8 cellular contexts compared by ENCODE assay signal in genomic region chr11:93089474-93090102, GRCh38.
A peak's percentile ranks its signal among the peaks of the same experiment; 100 is the strongest.
DNase-seq lines count a peak whose midpoint lies in the region; ATAC-seq and TF ChIP-seq lines count a peak whose summit lies in the region.

No MANE protein-coding gene starts in this region.

- H3K79me2 ChIP-seq in SK-N-SH (ENCODE audit: insufficient read depth) = no peaks in the 10 kb centered on the region

- H3K4me3 ChIP-seq in SK-N-SH (ENCODE audit: low read depth in 2 of 2, low read length in 1 of 2) = no peak overlapping the region

- no peak overlapping the region for H3K4me3 Mint-ChIP-seq in stimulated activated effector memory CD8-positive, alpha-beta T cell treated with anti-CD3 and anti-CD28 coated beads, Interleukin-12 subunit alpha, Interleukin-12 subunit beta, amount 100 ng/mL, for 72 hours

- no peak overlapping the region for H3K4me2 ChIP-seq in SK-N-SH

- DNase-seq in ACHN (peak; percentile 24), GM13977 (ENCODE audit: low spot score) (peak; percentile 13), HuH-7 (ENCODE audit: low spot score) (peak; percentile 6), SK-N-SH (no peak), head of caudate nucleus (peak in 33 of 42 donors; percentile 2 to 69 (median 34)), occipital lobe (lab: John Stamatoyannopoulos, UW) (no peak)
- no peak for DNase-seq in stimulated activated effector memory CD8-positive, alpha-beta T cell treated with anti-CD3 and anti-CD28 coated beads, Interleukin-12 subunit alpha, Interleukin-12 subunit beta, amount 100 ng/mL, for 72 hours (ENCODE audit: low spot score in 2 of 2)
- no peak for DNase-seq in activated T-cell treated with anti-CD3 and anti-CD28 coated beads, Interleukin-2, amount 50 U/mL, for 48 hours

- POLR2A ChIA-PET in SK-N-SH (lab: Yijun Ruan, JAX) = no interaction called here

- no peaks in the 10 kb centered on the region for H3K9me3 ChIP-seq in SK-N-SH

- 87% methylated on average over 5 of the region's 5 CpGs for WGBS in SK-N-SH (ENCODE audit: low lambda C conversion rate)

- H3K27ac Mint-ChIP-seq in stimulated activated effector memory CD8-positive, alpha-beta T cell treated with anti-CD3 and anti-CD28 coated beads, Interleukin-12 subunit alpha, Interleukin-12 subunit beta, amount 100 ng/mL, for 72 hours = no peak overlapping the region

- no peaks in the 10 kb centered on the region for H3K9me2 ChIP-seq in SK-N-SH

- peak; percentile 47 for ATAC-seq in stimulated activated effector memory CD8-positive, alpha-beta T cell treated with anti-CD3 and anti-CD28 coated beads, Interleukin-12 subunit alpha, Interleukin-12 subunit beta, amount 100 ng/mL, for 72 hours

- peaks cover 2% of the 10 kb centered on the region for H3K9me3 Mint-ChIP-seq in stimulated activated effector memory CD8-positive, alpha-beta T cell treated with anti-CD3 and anti-CD28 coated beads, Interleukin-12 subunit alpha, Interleukin-12 subunit beta, amount 100 ng/mL, for 72 hours

- H3K4me1 Mint-ChIP-seq in stimulated activated effector memory CD8-positive, alpha-beta T cell treated with anti-CD3 and anti-CD28 coated beads, Interleukin-12 subunit alpha, Interleukin-12 subunit beta, amount 100 ng/mL, for 72 hours = no peaks in the 10 kb centered on the region

- in situ Hi-C loops in ACHN (cut with HindIII; ENCODE audit: low pct_ligation_motif_present, low pct_unique_long_range_greater_than_20kb, low sequenced_read_pairs) = no loop called here
- in situ Hi-C loops in GM13977 (cut with MboI; ENCODE audit: low pct_unique_long_range_greater_than_20kb, low sequenced_read_pairs, unreplicated experiment) = no loop called here

- peak; percentile 46 for TF ChIP-seq CTCF in GM13977 (IDR thresholded peaks at IDR 0.05; ENCODE audit: extremely low read depth, insufficient read depth, missing control alignments)
- TF ChIP-seq CTCF in SK-N-SH (IDR thresholded peaks at IDR 0.05) = peak; percentile 54

- TF ChIP-seq EP300 in SK-N-SH (IDR thresholded peaks at IDR 0.05; ENCODE audit: borderline replicate concordance in 1 of 2, low read depth in 1 of 2, low read length in 1 of 2) = no peak

- no peaks in the 10 kb centered on the region for H4K20me1 ChIP-seq in SK-N-SH (ENCODE audit: insufficient read depth)

- H3K27ac ChIP-seq in SK-N-SH (ENCODE audit: low read depth in 2 of 2, low read length in 1 of 2) = no peak overlapping the region

- CTCF ChIA-PET in SK-N-SH (lab: Yijun Ruan, JAX) = interaction anchor here (0.7 to 2.1 kb wide), 12 partner anchors 10 to 158 kb away, joined by 3 to 14 read pairs (median 4); no protein-coding TSS in a partner anchor

- H3K4me1 ChIP-seq in SK-N-SH (ENCODE audit: control insufficient read depth in 1 of 2, insufficient read depth in 2 of 2, low read depth in 1 of 2, low read length in 1 of 2) = no peaks in the 10 kb centered on the region

- H3K36me3 ChIP-seq in SK-N-SH (replicated peaks in 1 of 2; ENCODE audit: control insufficient read depth in 1 of 2, insufficient read depth in 2 of 2, low read length in 1 of 2) = no peaks in the 10 kb centered on the region

- H3K36me3 Mint-ChIP-seq in stimulated activated effector memory CD8-positive, alpha-beta T cell treated with anti-CD3 and anti-CD28 coated beads, Interleukin-12 subunit alpha, Interleukin-12 subunit beta, amount 100 ng/mL, for 72 hours = no peaks in the 10 kb centered on the region

- no peaks in the 10 kb centered on the region for H3K27me3 ChIP-seq in SK-N-SH (ENCODE audit: insufficient read depth)

- no peaks in the 10 kb centered on the region for H3F3A ChIP-seq in SK-N-SH (replicated peaks; ENCODE audit: insufficient read depth)

- no peak overlapping the region for H3K9ac ChIP-seq in SK-N-SH

- no peak overlapping the region for H2AFZ ChIP-seq in SK-N-SH (ENCODE audit: low read depth)

- intact Hi-C loops in head of caudate nucleus (cut with DNase I) = no loop called here

- TF ChIP-seq RAD21 in SK-N-SH (IDR thresholded peaks at IDR 0.05; ENCODE audit: low read length) = peak; percentile 48

TF ChIP-seq in SK-N-SH, 30 proteins besides CTCF, POLR2A, EP300 and RAD21:
- TF ChIP-seq ELF1 (IDR thresholded peaks at IDR 0.05) = no peak
- peak; percentile 39 for TF ChIP-seq SMC3 (IDR thresholded peaks at IDR 0.05; ENCODE audit: low read depth, low read length)
- TF ChIP-seq TCF12 (IDR thresholded peaks at IDR 0.05) = no peak
- TF ChIP-seq USF1 (IDR thresholded peaks at IDR 0.05; ENCODE audit: borderline replicate concordance, low read depth) = no peak

Comparison
In these comparisons a context has a peak if more than half of its experiments do, and no peak if none do; other contexts are left out.
1. DNase-seq: peak in ACHN (single experiment), GM13977 (single experiment), HuH-7 (single experiment) and head of caudate nucleus (33 of 42); none in SK-N-SH (single experiment), stimulated activated effector memory CD8-positive, alpha-beta T cell treated with anti-CD3 and anti-CD28 coated beads, Interleukin-12 subunit alpha, Interleukin-12 subunit beta, amount 100 ng/mL, for 72 hours (0 of 2), occipital lobe (single experiment) and activated T-cell treated with anti-CD3 and anti-CD28 coated beads, Interleukin-2, amount 50 U/mL, for 48 hours (0 of 2).